Comparison of ENCODE assay signal across 1 cellular context in the genomic region with DNA sequence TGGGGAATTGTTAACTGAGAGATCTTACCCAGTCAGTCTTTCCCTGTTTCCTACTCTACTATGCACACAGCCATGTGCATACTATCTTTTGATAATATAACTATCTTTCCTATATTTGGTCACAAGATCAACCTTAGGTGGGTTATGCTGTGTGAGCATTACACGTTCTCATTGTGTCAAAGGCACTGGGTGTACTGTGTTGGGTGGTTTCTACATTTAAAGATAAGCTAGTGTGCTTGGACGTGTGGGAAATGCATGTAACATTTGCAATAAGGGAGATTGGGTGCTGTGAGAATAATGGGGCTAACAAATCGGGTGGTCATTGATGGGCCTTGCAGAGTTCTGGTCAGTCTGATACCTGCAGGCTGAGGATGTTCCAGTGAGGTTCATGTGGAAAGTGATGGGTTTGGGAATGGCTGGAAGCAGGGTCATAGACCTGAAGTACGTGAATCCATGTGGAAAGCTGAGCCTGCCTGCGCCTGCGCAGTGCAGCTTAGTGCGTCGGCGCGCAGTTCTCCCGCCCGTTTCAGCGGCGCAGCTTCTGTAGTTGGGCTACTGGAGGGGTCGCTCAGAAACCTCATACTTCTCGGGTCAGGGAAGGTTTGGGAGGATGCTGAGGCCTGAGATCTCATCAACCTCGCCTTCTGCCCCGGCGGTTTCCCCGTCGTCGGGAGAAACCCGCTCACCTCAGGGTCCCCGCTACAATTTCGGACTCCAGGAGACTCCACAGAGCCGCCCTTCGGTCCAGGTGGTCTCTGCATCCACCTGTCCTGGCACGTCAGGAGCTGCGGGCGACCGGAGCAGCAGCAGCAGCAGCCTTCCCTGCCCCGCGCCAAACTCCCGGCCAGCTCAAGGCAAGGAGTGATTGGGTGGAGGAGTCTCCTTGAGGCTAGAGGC.
TF ChIP-seq lines count a peak whose summit lies in the region.

TSS of gene MSH4 (plus strand) at position 507 of the 897 bp plus-strand sequence. CDS start at position 611, 104 bp downstream.

TF ChIP-seq in HepG2, 621 proteins besides CTCF, POLR2A, EP300 and RAD21 (continued from another document and continues in another):
- TF ChIP-seq AFF4 (CRISPR knock-in tag; IDR thresholded peaks at IDR 0.05) (0 out of 2 replicates have a peak, but pooled peaks have one; percentile 32), MXD1 (CRISPR knock-in tag; IDR thresholded peaks at IDR 0.05) (no peak), SOX6 (IDR thresholded peaks at IDR 0.05) (no peak), SOX6 (CRISPR knock-in tag; IDR thresholded peaks at IDR 0.05) (no peak), POLR2G (IDR thresholded peaks at IDR 0.05; ENCODE audit: low read depth, low read length) (peak; percentile 84), KDM2A (CRISPR knock-in tag; IDR thresholded peaks at IDR 0.05; ENCODE audit: borderline replicate concordance, low read depth) (peak; percentile 77; the same call in 1 of the 2 replicates), ZNF556 (CRISPR knock-in tag; IDR thresholded peaks at IDR 0.05; ENCODE audit: borderline replicate concordance) (no peak), RNF2 (conservative IDR thresholded peaks at IDR 0.05; ENCODE audit: low read depth) (no peak), RBFOX2 (IDR thresholded peaks at IDR 0.05; ENCODE audit: low read depth, low read length) (peak; percentile 64), MXD4 (CRISPR knock-in tag; IDR thresholded peaks at IDR 0.05) (no peak), HOXA3 (CRISPR knock-in tag; IDR thresholded peaks at IDR 0.05) (peak; percentile 49; the same call in 1 of the 2 replicates), HNRNPH1 (optimal IDR thresholded peaks at IDR 0.05; ENCODE audit: low read depth, low read length) (peak; percentile 66), RXRA (CRISPR knock-in tag; IDR thresholded peaks at IDR 0.05) (no peak; the same call in none of the 2 replicates), GTF2F1 (IDR thresholded peaks at IDR 0.05; ENCODE audit: low read length) (no peak), ZNF160 (CRISPR knock-in tag; IDR thresholded peaks at IDR 0.05) (no peak), RFX1 (IDR thresholded peaks at IDR 0.05) (no peak), ZNF737 (CRISPR knock-in tag; IDR thresholded peaks at IDR 0.05; ENCODE audit: borderline replicate concordance) (no peak), ZNF781 (CRISPR knock-in tag; IDR thresholded peaks at IDR 0.05; ENCODE audit: borderline replicate concordance, not compliant biosample characterization) (peak; percentile 22), NFE2L1 (CRISPR knock-in tag; IDR thresholded peaks at IDR 0.05; ENCODE audit: borderline replicate concordance) (no peak), TOPORS (CRISPR knock-in tag; IDR thresholded peaks at IDR 0.05) (peak; percentile 76), PCBP1 (IDR thresholded peaks at IDR 0.05; ENCODE audit: borderline replicate concordance, low read depth, low read length) (0 out of 2 replicates have a peak, but pooled peaks have one; percentile 62), ZNF749 (CRISPR knock-in tag; IDR thresholded peaks at IDR 0.05; ENCODE audit: borderline replicate concordance) (no peak), RELA (CRISPR knock-in tag; IDR thresholded peaks at IDR 0.05) (no peak), YY1 (IDR thresholded peaks at IDR 0.05; ENCODE audit: insufficient read depth, insufficient replicate concordance, low read depth, low read length) (no peak), ZC3H4 (CRISPR knock-in tag; IDR thresholded peaks at IDR 0.05; ENCODE audit: borderline replicate concordance) (peak; percentile 80; the same call in 1 of the 2 replicates), ZHX2 (IDR thresholded peaks at IDR 0.05; ENCODE audit: low read depth) (no peak), ZHX2 (CRISPR knock-in tag; IDR thresholded peaks at IDR 0.05; ENCODE audit: borderline replicate concordance) (no peak), ZNF333 (CRISPR knock-in tag; IDR thresholded peaks at IDR 0.05; ENCODE audit: borderline replicate concordance) (no peak), ZNF670 (CRISPR knock-in tag; IDR thresholded peaks at IDR 0.05; ENCODE audit: borderline replicate concordance) (no peak), AGO2 (optimal IDR thresholded peaks at IDR 0.05; ENCODE audit: low read depth, low read length) (peak; percentile 100), ZC3H13 (CRISPR knock-in tag; IDR thresholded peaks at IDR 0.05) (peak; percentile 19; the same call in 1 of the 2 replicates)
- TF ChIP-seq, protein P1, sequence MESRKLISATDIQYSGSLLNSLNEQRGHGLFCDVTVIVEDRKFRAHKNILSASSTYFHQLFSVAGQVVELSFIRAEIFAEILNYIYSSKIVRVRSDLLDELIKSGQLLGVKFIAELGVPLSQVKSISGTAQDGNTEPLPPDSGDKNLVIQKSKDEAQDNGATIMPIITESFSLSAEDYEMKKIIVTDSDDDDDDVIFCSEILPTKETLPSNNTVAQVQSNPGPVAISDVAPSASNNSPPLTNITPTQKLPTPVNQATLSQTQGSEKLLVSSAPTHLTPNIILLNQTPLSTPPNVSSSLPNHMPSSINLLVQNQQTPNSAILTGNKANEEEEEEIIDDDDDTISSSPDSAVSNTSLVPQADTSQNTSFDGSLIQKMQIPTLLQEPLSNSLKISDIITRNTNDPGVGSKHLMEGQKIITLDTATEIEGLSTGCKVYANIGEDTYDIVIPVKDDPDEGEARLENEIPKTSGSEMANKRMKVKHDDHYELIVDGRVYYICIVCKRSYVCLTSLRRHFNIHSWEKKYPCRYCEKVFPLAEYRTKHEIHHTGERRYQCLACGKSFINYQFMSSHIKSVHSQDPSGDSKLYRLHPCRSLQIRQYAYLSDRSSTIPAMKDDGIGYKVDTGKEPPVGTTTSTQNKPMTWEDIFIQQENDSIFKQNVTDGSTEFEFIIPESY (CRISPR knock-in tag; IDR thresholded peaks at IDR 0.05): peak; percentile 28; the same call in 1 of the 2 replicates
- TF ChIP-seq, protein P2, sequence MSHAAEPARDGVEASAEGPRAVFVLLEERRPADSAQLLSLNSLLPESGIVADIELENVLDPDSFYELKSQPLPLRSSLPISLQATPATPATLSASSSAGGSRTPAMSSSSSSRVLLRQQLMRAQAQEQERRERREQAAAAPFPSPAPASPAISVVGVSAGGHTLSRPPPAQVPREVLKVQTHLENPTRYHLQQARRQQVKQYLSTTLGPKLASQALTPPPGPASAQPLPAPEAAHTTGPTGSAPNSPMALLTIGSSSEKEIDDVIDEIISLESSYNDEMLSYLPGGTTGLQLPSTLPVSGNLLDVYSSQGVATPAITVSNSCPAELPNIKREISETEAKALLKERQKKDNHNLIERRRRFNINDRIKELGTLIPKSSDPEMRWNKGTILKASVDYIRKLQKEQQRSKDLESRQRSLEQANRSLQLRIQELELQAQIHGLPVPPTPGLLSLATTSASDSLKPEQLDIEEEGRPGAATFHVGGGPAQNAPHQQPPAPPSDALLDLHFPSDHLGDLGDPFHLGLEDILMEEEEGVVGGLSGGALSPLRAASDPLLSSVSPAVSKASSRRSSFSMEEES (CRISPR knock-in tag; IDR thresholded peaks at IDR 0.05): no peak
- TF ChIP-seq, protein P3, sequence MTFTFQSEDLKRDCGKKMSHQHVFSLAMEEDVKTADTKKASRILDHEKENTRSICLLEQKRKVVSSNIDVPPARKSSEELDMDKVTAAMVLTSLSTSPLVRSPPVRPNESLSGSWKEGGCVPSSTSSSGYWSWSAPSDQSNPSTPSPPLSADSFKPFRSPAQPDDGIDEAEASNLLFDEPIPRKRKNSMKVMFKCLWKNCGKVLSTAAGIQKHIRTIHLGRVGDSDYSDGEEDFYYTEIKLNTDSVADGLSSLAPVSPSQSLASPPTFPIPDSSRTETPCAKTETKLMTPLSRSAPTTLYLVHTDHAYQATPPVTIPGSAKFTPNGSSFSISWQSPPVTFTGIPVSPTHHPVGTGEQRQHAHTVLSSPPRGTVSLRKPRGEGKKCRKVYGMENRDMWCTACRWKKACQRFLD (CRISPR knock-in tag; IDR thresholded peaks at IDR 0.05; ENCODE audit: borderline replicate concordance): no peak
- TF ChIP-seq, protein P4, sequence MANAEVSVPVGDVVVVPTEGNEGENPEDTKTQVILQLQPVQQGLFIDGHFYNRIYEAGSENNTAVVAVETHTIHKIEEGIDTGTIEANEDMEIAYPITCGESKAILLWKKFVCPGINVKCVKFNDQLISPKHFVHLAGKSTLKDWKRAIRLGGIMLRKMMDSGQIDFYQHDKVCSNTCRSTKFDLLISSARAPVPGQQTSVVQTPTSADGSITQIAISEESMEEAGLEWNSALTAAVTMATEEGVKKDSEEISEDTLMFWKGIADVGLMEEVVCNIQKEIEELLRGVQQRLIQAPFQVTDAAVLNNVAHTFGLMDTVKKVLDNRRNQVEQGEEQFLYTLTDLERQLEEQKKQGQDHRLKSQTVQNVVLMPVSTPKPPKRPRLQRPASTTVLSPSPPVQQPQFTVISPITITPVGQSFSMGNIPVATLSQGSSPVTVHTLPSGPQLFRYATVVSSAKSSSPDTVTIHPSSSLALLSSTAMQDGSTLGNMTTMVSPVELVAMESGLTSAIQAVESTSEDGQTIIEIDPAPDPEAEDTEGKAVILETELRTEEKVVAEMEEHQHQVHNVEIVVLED (CRISPR knock-in tag; IDR thresholded peaks at IDR 0.05; ENCODE audit: borderline replicate concordance): 0 out of 2 replicates have a peak, but pooled peaks have one; percentile 19
